Comparison of ENCODE assay signal across 22 cellular contexts in genomic region chr9:76574171-76574767, GRCh38.
DNase-seq lines count a peak whose midpoint lies in the region; ATAC-seq, FAIRE-seq and TF ChIP-seq lines count a peak whose summit lies in the region.
"Had no signal": no experiment of that assay in that cellular context is flagged by ENCODE, and none has a peak within 500 bp of the region (broad histone marks: within the 10 kb centered on the region; RNA-seq: fewer than 3 reads in every experiment).

No MANE protein-coding gene starts in this region.

- H3K27ac Mint-ChIP-seq in T-helper 2 cell treated with Interferon-gamma antibody and Interleukin-4, amounts not matched to agents 5 μg/mL and 100 μg/mL, for 36 hours, result no peak overlapping the region
- H3K27ac Mint-ChIP-seq: activated T-helper 17 cell treated with anti-CD3 and anti-CD28 coated beads, Interleukin-2, amount 50 U/mL, for 72 hours; CD4-positive, alpha-beta T cell had no signal

- no peak overlapping the region for H3K4ac ChIP-seq in H1 (replicated peaks; ENCODE audit: insufficient read length, low read depth, low read length)

- H3K4me1 Mint-ChIP-seq in T-helper 2 cell treated with Interferon-gamma antibody and Interleukin-4, amounts not matched to agents 5 μg/mL and 100 μg/mL, for 36 hours (ENCODE audit: low read depth), result peaks cover 45% of the 10 kb centered on the region

- no peak for TF ChIP-seq CTCF in OCI-LY1 (IDR thresholded peaks at IDR 0.05; ENCODE audit: low read length)
- TF ChIP-seq CTCF in H1 (IDR thresholded peaks at IDR 0.05; ENCODE audit: control extremely low read depth in 1 of 3, insufficient read depth in 1 of 3, low read depth in 1 of 3, low read length in 3 of 3), result no peak

- H3K23me2 ChIP-seq in H1 (ENCODE audit: low read depth, low read length), result no peaks in the 10 kb centered on the region

- no peak overlapping the region for H2BK15ac ChIP-seq in H1 (ENCODE audit: low read length)

- no peak overlapping the region for H2BK120ac ChIP-seq in H1 (replicated peaks; ENCODE audit: low read depth, low read length)

- intact Hi-C loops in Right ventricle myocardium inferior (cut with DNase I) (no loop called here), Right ventricle myocardium superior (cut with DNase I) (no loop called here)

- peaks cover 11% of the 10 kb centered on the region for H3F3A ChIP-seq in OCI-LY1 (ENCODE audit: insufficient read depth, low read length)

- H3K9me3 ChIP-seq in OCI-LY1 (ENCODE audit: low read length), result peaks cover 7% of the 10 kb centered on the region
- H3K9me3 ChIP-seq in H1 (ENCODE audit: insufficient read depth in 2 of 2, low read depth in 1 of 2, low read length in 1 of 2), result 0 out of 4 replicates have a peak, but pooled peaks cover 0 to 4% of the 10 kb centered on the region in 2 experiments
- H3K9me3 ChIP-seq: Peyer's patch had no signal

- H3K79me1 ChIP-seq in H1 (ENCODE audit: low read depth, low read length), result no peaks in the 10 kb centered on the region

- no peak overlapping the region for H3K23ac ChIP-seq in H1 (ENCODE audit: insufficient read length)

- H3K18ac ChIP-seq in H1 (ENCODE audit: extremely low read depth, low read length), result no peak overlapping the region

- TF ChIP-seq POLR2A in H1 (IDR thresholded peaks at IDR 0.05; ENCODE audit: control extremely low read depth in 1 of 2, low read depth in 2 of 2, low read length in 2 of 2), result no peak

- TF ChIP-seq RAD21 in H1 (IDR thresholded peaks at IDR 0.05 in 1 of 2, conservative IDR thresholded peaks at IDR 0.05 in 1 of 2; ENCODE audit: low read depth in 2 of 2, low read length in 2 of 2), result no peak

- H3K14ac ChIP-seq in H1 (ENCODE audit: insufficient read length), result no peak overlapping the region

- H2BK12ac ChIP-seq in H1 (ENCODE audit: low read depth, low read length), result no peak overlapping the region

- H3K9me2 ChIP-seq in OCI-LY1 (ENCODE audit: low read depth, low read length), result no peaks in the 10 kb centered on the region

- H4K5ac ChIP-seq in H1 (ENCODE audit: insufficient read length, low read depth, low read length), result no peak overlapping the region

- no peaks in the 10 kb centered on the region for H3K79me2 ChIP-seq in OCI-LY1 (ENCODE audit: insufficient read depth, low read length)
- H3K79me2 ChIP-seq in H1 (ENCODE audit: control insufficient read depth in 1 of 2, insufficient read depth in 2 of 2, low read length in 2 of 2), result no peaks in the 10 kb centered on the region

- H3K4me3 Mint-ChIP-seq in T-helper 2 cell treated with Interferon-gamma antibody and Interleukin-4, amounts not matched to agents 5 μg/mL and 100 μg/mL, for 36 hours, result no peak overlapping the region
- H3K4me3 Mint-ChIP-seq: activated T-helper 17 cell treated with anti-CD3 and anti-CD28 coated beads, Interleukin-2, amount 50 U/mL, for 72 hours; CD4-positive, alpha-beta T cell had no signal

- H3K9me3 Mint-ChIP-seq in T-helper 2 cell treated with Interferon-gamma antibody and Interleukin-4, amounts not matched to agents 5 μg/mL and 100 μg/mL, for 36 hours, result peaks cover 12% of the 10 kb centered on the region

- POLR2A ChIA-PET in H1 (lab: Charles Lee; ENCODE audit: partially characterized antibody), result no interaction called here

- no peak overlapping the region for H3K56ac ChIP-seq in H1 (replicated peaks; ENCODE audit: insufficient read length, low read depth, low read length)

- ATAC-seq in Right ventricle myocardium inferior, result peak; percentile 23
- ATAC-seq in Right ventricle myocardium superior (ENCODE audit: poor library complexity), result no peak
- ATAC-seq in HG02870 (IDR thresholded peaks at IDR 0.05; ENCODE audit: unreplicated experiment), result no peak
- ATAC-seq: activated T-helper 17 cell treated with anti-CD3 and anti-CD28 coated beads, Interleukin-2, amount 50 U/mL, for 72 hours; left lung; stimulated activated naive CD8-positive, alpha-beta T cell treated with anti-CD3 and anti-CD28 coated beads, Interleukin-15, Interleukin-2, amounts not matched to agents 100 U/mL and 50 U/mL, for 24 hours had no signal

- WGBS in H1 (ENCODE audit: extremely low coverage in 1 of 2, insufficient coverage in 1 of 2, insufficient read length in 1 of 2, insufficient replicate concordance in 2 of 2, low coverage in 1 of 2, low lambda C conversion rate in 2 of 2, missing lambda C conversion rate in 1 of 2), 2 experiments, result 90% methylated on average over 5 of the region's 6 CpGs; no CpG with 5 or more reads in 1 of the 2 experiments

- H3K27ac ChIP-seq in OCI-LY1 (ENCODE audit: low read depth, low read length, poor library complexity, severe bottlenecking), result peak overlapping the region; percentile 59
- H3K27ac ChIP-seq in H1 (ENCODE audit: low read depth, low read length), result no peak overlapping the region
- H3K27ac ChIP-seq: GM23248, left lung, Peyer's patch, tibial nerve, VCaP had no signal

- FAIRE-seq in H1 (lab: Jason Lieb, UNC) (no peak), GM19239 (lab: Jason Lieb, UNC) (no peak)
- FAIRE-seq: GM18507 had no signal

- H4K20me1 ChIP-seq in OCI-LY1 (ENCODE audit: insufficient read depth, low read length) (no peaks in the 10 kb centered on the region), H1 (replicated peaks in 1 of 2; ENCODE audit: control insufficient read depth in 1 of 2, insufficient read depth in 2 of 2, low read length in 2 of 2) (no peaks in the 10 kb centered on the region)

- DNase-seq in Right ventricle myocardium inferior (ENCODE audit: missing footprints), result no peak
- no peak for DNase-seq in Right ventricle myocardium superior
- DNase-seq in H1 (ENCODE audit: low read depth in 1 of 2, low spot score in 2 of 2), result no peak
- no peak for DNase-seq in GM19239 (ENCODE audit: insufficient read length, low spot score)
- DNase-seq in T-helper 2 cell treated with Interferon-gamma antibody and Interleukin-4, amounts not matched to agents 5 μg/mL and 100 μg/mL, for 36 hours (ENCODE audit: low spot score), result no peak
- no peak for DNase-seq in NCI-H1436 treated with DMSO at 0.1 percent for 48 hours (lab: John Stamatoyannopoulos, UW)
- DNase-seq: ACHN; CD4-positive, alpha-beta T cell; effector CD4-positive, alpha-beta T cell; GM23248; left lung; NCI-H1048; NCI-H2081; NCI-H524 treated with DMSO at 0.1 percent for 48 hours; Peyer's patch; stimulated activated naive CD8-positive, alpha-beta T cell treated with anti-CD3 and anti-CD28 coated beads, Interleukin-15, Interleukin-2, amounts not matched to agents 100 U/mL and 50 U/mL, for 24 hours had no signal

- H3K4me3 ChIP-seq in OCI-LY1 (ENCODE audit: low read depth, low read length, poor library complexity, severe bottlenecking) (no peak overlapping the region), H1 (ENCODE audit: extremely low read depth in 1 of 4, insufficient read depth in 2 of 4, low read depth in 3 of 4, low read length in 4 of 4) (no peak overlapping the region)
- H3K4me3 ChIP-seq: GM23248, left lung, Peyer's patch, tibial nerve had no signal

- H2BK20ac ChIP-seq in H1 (ENCODE audit: low read length), result no peak overlapping the region

- H3K4me2 ChIP-seq in OCI-LY1 (ENCODE audit: low read length) (no peak overlapping the region), H1 (ENCODE audit: insufficient read depth in 1 of 2, low read depth in 2 of 2, low read length in 2 of 2) (no peak overlapping the region)

- peaks cover 3% of the 10 kb centered on the region for H3K27me3 Mint-ChIP-seq in T-helper 2 cell treated with Interferon-gamma antibody and Interleukin-4, amounts not matched to agents 5 μg/mL and 100 μg/mL, for 36 hours (ENCODE audit: low read depth)

- H2AFZ ChIP-seq in OCI-LY1 (ENCODE audit: low read length) (no peak overlapping the region), H1 (ENCODE audit: low read length) (no peak overlapping the region)
- H2AFZ ChIP-seq: GM23248 had no signal

- H2AK5ac ChIP-seq in H1 (ENCODE audit: low read depth, low read length), result no peak overlapping the region

- H2BK5ac ChIP-seq in H1 (ENCODE audit: low read depth, low read length), result no peak overlapping the region

- H3K4me1 ChIP-seq in OCI-LY1 (ENCODE audit: insufficient read depth, low read length, severe bottlenecking), result peaks cover 52% of the 10 kb centered on the region
- no peaks in the 10 kb centered on the region for H3K4me1 ChIP-seq in H1 (replicated peaks in 1 of 4; ENCODE audit: control insufficient read depth in 3 of 4, insufficient read depth in 4 of 4, low read length in 3 of 4)

- peak overlapping the region; percentile 19 for H4K91ac ChIP-seq in H1 (replicated peaks; ENCODE audit: insufficient read length, low read length)

- no peaks in the 10 kb centered on the region for H3K27me3 ChIP-seq in OCI-LY1 (ENCODE audit: insufficient read depth, low read length)
- no peaks in the 10 kb centered on the region for H3K27me3 ChIP-seq in H1 (replicated peaks in 1 of 4; ENCODE audit: control insufficient read depth in 3 of 4, extremely low read depth in 1 of 4, insufficient read depth in 3 of 4, low read length in 3 of 4)
- H3K27me3 ChIP-seq: Peyer's patch, tibial nerve had no signal

- no peak for TF ChIP-seq EP300 in H1 (IDR thresholded peaks at IDR 0.05; ENCODE audit: borderline replicate concordance in 1 of 2, low read depth in 2 of 2, low read length in 2 of 2)

- no peak overlapping the region for H4K8ac ChIP-seq in H1 (ENCODE audit: extremely low read depth, insufficient read depth, low read length)

- H3K36me3 Mint-ChIP-seq in T-helper 2 cell treated with Interferon-gamma antibody and Interleukin-4, amounts not matched to agents 5 μg/mL and 100 μg/mL, for 36 hours (ENCODE audit: low read depth), result peaks cover 2% of the 10 kb centered on the region

- CTCF ChIA-PET in H1 (lab: Charles Lee; ENCODE audit: partially characterized antibody), result interaction anchor here (0.6 to 1.1 kb wide), 3 partner anchors 12 to 221 kb away, joined by 3 to 4 read pairs (median 3); no protein-coding TSS in a partner anchor

- H3K9ac ChIP-seq in OCI-LY1 (ENCODE audit: low read length) (no peak overlapping the region), H1 (replicated peaks in 1 of 4; ENCODE audit: extremely low read depth in 1 of 4, low read depth in 3 of 4, low read length in 3 of 4) (no peak overlapping the region)
- H3K9ac ChIP-seq: GM23248 had no signal

- H3K36me3 ChIP-seq in OCI-LY1 (ENCODE audit: insufficient read depth, low read length) (peaks cover 10% of the 10 kb centered on the region), H1 (ENCODE audit: control insufficient read depth in 2 of 4, insufficient read depth in 4 of 4, low read length in 3 of 4) (no peaks in the 10 kb centered on the region)
- H3K36me3 ChIP-seq: left lung, Peyer's patch, tibial nerve had no signal

TF ChIP-seq in H1, 55 proteins besides CTCF, POLR2A, EP300 and RAD21 (continues in another document):
- TF ChIP-seq SIRT6 (IDR thresholded peaks at IDR 0.05; ENCODE audit: low read length), result no peak
- no peak for TF ChIP-seq USF2 (IDR thresholded peaks at IDR 0.05; ENCODE audit: low read length)
- TF ChIP-seq EZH2 (IDR thresholded peaks at IDR 0.05; ENCODE audit: low read depth, low read length, severe bottlenecking), result no peak
